In genomic region chr16:31493506-31494125, GRCh38 we compare ENCODE assay signal across 17 cellular contexts. TPM values are rescaled to one million over a fixed set of nuclear protein-coding genes. Genes with fewer than 3 reads are reported as not detected.
DNase-seq lines count a peak whose midpoint lies in the region; TF ChIP-seq lines count a peak whose summit lies in the region.
"Had no signal": no experiment of that assay in that cellular context is flagged by ENCODE, and none has a peak within 500 bp of the region (broad histone marks: within the 10 kb centered on the region; RNA-seq: fewer than 3 reads in every experiment).

No MANE protein-coding gene starts in this region.

- CTCF ChIA-PET in activated CD4-positive, alpha-beta memory T cell treated with anti-CD3 and anti-CD28 coated beads, Interleukin-2, amount 10 ng/mL, durations not matched to agents 7 days and 5 days (lab: Charles Lee) = no interaction called here

- no peak overlapping the region for H3K27ac Mint-ChIP-seq in chondrocyte (ENCODE audit: unreplicated experiment)
- no peak overlapping the region for H3K27ac Mint-ChIP-seq in activated CD4-positive, alpha-beta memory T cell treated with anti-CD3 and anti-CD28 coated beads, Interleukin-2, amount 10 ng/mL, durations not matched to agents 7 days and 5 days
- H3K27ac Mint-ChIP-seq: CD4-positive, CD25-positive, alpha-beta regulatory T cell had no signal

- intact Hi-C loops in posterior vena cava (cut with DNase I) = loop anchor here in 1 of 2 donors (10.0 kb wide), 1 partner anchor 1759 kb away; no protein-coding TSS in a partner anchor

- peak; percentile 90 for DNase-seq in chondrocyte (ENCODE audit: low spot score)
- DNase-seq in posterior vena cava (ENCODE audit: low spot score) = peak; percentile 58
- DNase-seq in activated CD4-positive, alpha-beta memory T cell treated with anti-CD3 and anti-CD28 coated beads, Interleukin-2, amount 10 ng/mL, durations not matched to agents 7 days and 5 days = no peak
- DNase-seq in germinal center (ENCODE audit: low spot score) = no peak
- no peak for DNase-seq in inferior parietal cortex (ENCODE audit: extremely low spot score)
- DNase-seq: ACHN; BE2C; C1 segment of cervical spinal cord; CD4-positive, CD25-positive, alpha-beta regulatory T cell; COR-L47; DMS 273 treated with DMSO at 0.1 percent for 48 hours; DMS53; DND-41; EL had no signal

- POLR2A ChIA-PET in activated CD4-positive, alpha-beta memory T cell treated with anti-CD3 and anti-CD28 coated beads, Interleukin-2, amount 10 ng/mL, durations not matched to agents 7 days and 5 days (lab: Charles Lee) = no interaction called here

- H3K27me3 Mint-ChIP-seq in chondrocyte (ENCODE audit: low read depth) = no peaks in the 10 kb centered on the region
- no peaks in the 10 kb centered on the region for H3K27me3 Mint-ChIP-seq in activated CD4-positive, alpha-beta memory T cell treated with anti-CD3 and anti-CD28 coated beads, Interleukin-2, amount 10 ng/mL, durations not matched to agents 7 days and 5 days
- H3K27me3 Mint-ChIP-seq: CD4-positive, CD25-positive, alpha-beta regulatory T cell; CD8-positive, alpha-beta memory T cell had no signal

- no peaks in the 10 kb centered on the region for H3K9me3 Mint-ChIP-seq in chondrocyte (ENCODE audit: low read depth)
- no peaks in the 10 kb centered on the region for H3K9me3 Mint-ChIP-seq in activated CD4-positive, alpha-beta memory T cell treated with anti-CD3 and anti-CD28 coated beads, Interleukin-2, amount 10 ng/mL, durations not matched to agents 7 days and 5 days
- H3K9me3 Mint-ChIP-seq: CD4-positive, CD25-positive, alpha-beta regulatory T cell; CD8-positive, alpha-beta memory T cell had no signal

- TF ChIP-seq CTCF in chondrocyte (IDR thresholded peaks at IDR 0.05) = no peak

- peaks cover 2% of the 10 kb centered on the region for H3K4me1 Mint-ChIP-seq in chondrocyte (ENCODE audit: low read depth)
- no peaks in the 10 kb centered on the region for H3K4me1 Mint-ChIP-seq in activated CD4-positive, alpha-beta memory T cell treated with anti-CD3 and anti-CD28 coated beads, Interleukin-2, amount 10 ng/mL, durations not matched to agents 7 days and 5 days

- no peak overlapping the region for H3K4me3 Mint-ChIP-seq in chondrocyte (ENCODE audit: unreplicated experiment)
- no peak overlapping the region for H3K4me3 Mint-ChIP-seq in activated CD4-positive, alpha-beta memory T cell treated with anti-CD3 and anti-CD28 coated beads, Interleukin-2, amount 10 ng/mL, durations not matched to agents 7 days and 5 days
- H3K4me3 Mint-ChIP-seq: CD4-positive, CD25-positive, alpha-beta regulatory T cell; CD8-positive, alpha-beta memory T cell had no signal

- H3K36me3 Mint-ChIP-seq in chondrocyte (ENCODE audit: low read depth) = peaks cover 22% of the 10 kb centered on the region
- peaks cover 17% of the 10 kb centered on the region for H3K36me3 Mint-ChIP-seq in activated CD4-positive, alpha-beta memory T cell treated with anti-CD3 and anti-CD28 coated beads, Interleukin-2, amount 10 ng/mL, durations not matched to agents 7 days and 5 days (ENCODE audit: low read depth)

RNA-seq across cellular contexts. Expression of gene SLC5A2, which starts 10.7 kb away (rescaled TPM):
- not detected in 3 replicates for total RNA-seq in chondrocyte
- total RNA-seq in posterior vena cava = under 1 TPM in 1 of 2 donors, not detected in 1; 0.33 TPM
- total RNA-seq in activated CD4-positive, alpha-beta memory T cell treated with anti-CD3 and anti-CD28 coated beads, Interleukin-2, amount 10 ng/mL, durations not matched to agents 7 days and 5 days = under 1 TPM; 0.25 to 0.30 TPM
- total RNA-seq: G401, GM12878 had no signal

RNA-seq across cellular contexts. Expression of gene RUSF1, which starts 14.6 kb away (rescaled TPM):
- 52.7 to 67.5 TPM (median 58.3 TPM) in 3 replicates for total RNA-seq in chondrocyte
- 10 to 100 TPM; 40.5 to 46.4 TPM for total RNA-seq in posterior vena cava
- 10 to 100 TPM; 36.8 to 37.9 TPM for total RNA-seq in activated CD4-positive, alpha-beta memory T cell treated with anti-CD3 and anti-CD28 coated beads, Interleukin-2, amount 10 ng/mL, durations not matched to agents 7 days and 5 days

RNA-seq across cellular contexts. Expression of gene TGFB1I1, which starts 21.7 kb away (rescaled TPM):
- total RNA-seq in chondrocyte (124 to 224 TPM (median 221 TPM) in 3 replicates), posterior vena cava (100 to 1,000 TPM; 232 to 239 TPM)
- total RNA-seq in activated CD4-positive, alpha-beta memory T cell treated with anti-CD3 and anti-CD28 coated beads, Interleukin-2, amount 10 ng/mL, durations not matched to agents 7 days and 5 days = under 1 TPM; 0.25 to 0.38 TPM

RNA-seq across cellular contexts. Expression of gene AHSP, which starts 34.1 kb away (rescaled TPM):
- total RNA-seq in chondrocyte = not detected in 3 replicates
- total RNA-seq in posterior vena cava = 1 to 10 TPM in 1 of 2 donors, not detected in 1; 3.0 TPM
- not detected for total RNA-seq in activated CD4-positive, alpha-beta memory T cell treated with anti-CD3 and anti-CD28 coated beads, Interleukin-2, amount 10 ng/mL, durations not matched to agents 7 days and 5 days
- total RNA-seq: CD4-positive, CD25-positive, alpha-beta regulatory T cell; CD8-positive, alpha-beta memory T cell; G401; GM12878 had no signal

RNA-seq across cellular contexts. Expression of gene ARMC5, which starts 34.3 kb away (rescaled TPM):
- total RNA-seq in chondrocyte (12.2 to 13.2 TPM (median 12.4 TPM) in 3 replicates), posterior vena cava (1 to 10 TPM; 6.4 to 8.3 TPM)
- 10 to 100 TPM; 10.1 to 12.0 TPM for total RNA-seq in activated CD4-positive, alpha-beta memory T cell treated with anti-CD3 and anti-CD28 coated beads, Interleukin-2, amount 10 ng/mL, durations not matched to agents 7 days and 5 days

Comparison
In these comparisons a context has a peak if more than half of its experiments do, and no peak if none do; other contexts are left out.
1. DNase-seq: peak in chondrocyte (single experiment) and posterior vena cava (single experiment); none in activated CD4-positive, alpha-beta memory T cell treated with anti-CD3 and anti-CD28 coated beads, Interleukin-2, amount 10 ng/mL, durations not matched to agents 7 days and 5 days (single experiment), germinal center (single experiment) and inferior parietal cortex (single experiment).
2. RNA of gene TGFB1I1, which starts 21.7 kb away (total RNA-seq): 232 to 239 TPM in posterior vena cava and 124 to 224 TPM in chondrocyte; 0.25 to 0.38 TPM in activated CD4-positive, alpha-beta memory T cell treated with anti-CD3 and anti-CD28 coated beads, Interleukin-2, amount 10 ng/mL, durations not matched to agents 7 days and 5 days; every median in the first group is over 10 times any median in the second.